17 cellular contexts compared by ENCODE assay signal in the genomic region with DNA sequence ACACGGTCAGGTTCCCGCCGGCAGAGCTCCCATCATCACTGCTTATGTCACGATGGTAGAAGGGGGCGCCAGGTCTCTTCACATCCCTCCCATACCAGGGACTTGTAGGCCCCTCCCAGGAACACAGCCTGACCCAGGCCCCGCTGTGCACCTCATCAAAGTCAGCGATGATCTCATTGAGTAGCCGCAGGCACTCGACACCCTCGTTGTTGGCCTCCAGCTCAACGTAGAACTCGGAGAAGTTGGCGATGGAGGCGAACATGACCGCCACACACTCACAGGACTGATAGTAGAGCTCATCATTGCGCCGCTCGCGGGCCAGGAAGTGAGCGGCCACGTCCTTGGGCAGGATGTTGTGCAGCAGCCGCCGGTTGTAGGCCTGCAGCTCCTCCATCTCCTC.
"Had no signal": no experiment of that assay in that cellular context is flagged by ENCODE, and none has a peak within 500 bp of the region (broad histone marks: within the 10 kb centered on the region; RNA-seq: fewer than 3 reads in every experiment).

No MANE protein-coding gene starts in this region.

- H3K4me1 ChIP-seq: breast epithelium, prostate gland, SJSA1, transverse colon had no signal

- H3K4me3 ChIP-seq: breast epithelium, coronary artery, lung, prostate gland, SJSA1, transverse colon had no signal

- H3K27me3 Mint-ChIP-seq: activated naive CD8-positive, alpha-beta T cell treated with anti-CD3 and anti-CD28 coated beads for 36 hours had no signal

- H3K36me3 Mint-ChIP-seq: activated naive CD8-positive, alpha-beta T cell treated with anti-CD3 and anti-CD28 coated beads for 36 hours; naive thymus-derived CD4-positive, alpha-beta T cell had no signal

- H3K4me3 Mint-ChIP-seq: activated naive CD8-positive, alpha-beta T cell treated with anti-CD3 and anti-CD28 coated beads for 36 hours; naive thymus-derived CD4-positive, alpha-beta T cell; neural crest cell; WTC11 had no signal

- H3K27ac Mint-ChIP-seq: activated naive CD8-positive, alpha-beta T cell treated with anti-CD3 and anti-CD28 coated beads for 36 hours; naive thymus-derived CD4-positive, alpha-beta T cell; WTC11 had no signal

- H3K4me1 Mint-ChIP-seq: activated naive CD8-positive, alpha-beta T cell treated with anti-CD3 and anti-CD28 coated beads for 36 hours; neural crest cell; WTC11 had no signal

- H3K27me3 ChIP-seq: breast epithelium, transverse colon had no signal

- DNase-seq: activated naive CD8-positive, alpha-beta T cell treated with anti-CD3 and anti-CD28 coated beads for 36 hours; cerebellar nuclear complex; erythroblast; foreskin fibroblast; naive thymus-derived CD4-positive, alpha-beta T cell; stimulated activated CD4-positive, alpha-beta T cell treated with anti-CD3 and anti-CD28 coated beads, Interleukin-4, amount 100 ng/mL, for 4 hours; stimulated activated naive CD8-positive, alpha-beta T cell treated with anti-CD3 and anti-CD28 coated beads, Interleukin-15, Interleukin-2, amounts not matched to agents 100 U/mL and 50 U/mL, for 24 hours; T-helper 1 cell; transverse colon had no signal

- H3K9me3 Mint-ChIP-seq: activated naive CD8-positive, alpha-beta T cell treated with anti-CD3 and anti-CD28 coated beads for 36 hours; neural crest cell had no signal

- ATAC-seq: left lobe of liver; naive thymus-derived CD4-positive, alpha-beta T cell; stimulated activated naive CD8-positive, alpha-beta T cell treated with anti-CD3 and anti-CD28 coated beads, Interleukin-15, Interleukin-2, amounts not matched to agents 100 U/mL and 50 U/mL, for 24 hours; WTC11 had no signal

- H3K27ac ChIP-seq: breast epithelium, coronary artery, prostate gland, SJSA1, transverse colon had no signal

- H3K36me3 ChIP-seq: breast epithelium, prostate gland, SJSA1, transverse colon had no signal

- H3K9me3 ChIP-seq: breast epithelium, prostate gland, SJSA1, transverse colon had no signal
